Comparison of ENCODE assay signal across 14 cellular contexts in the genomic region with DNA sequence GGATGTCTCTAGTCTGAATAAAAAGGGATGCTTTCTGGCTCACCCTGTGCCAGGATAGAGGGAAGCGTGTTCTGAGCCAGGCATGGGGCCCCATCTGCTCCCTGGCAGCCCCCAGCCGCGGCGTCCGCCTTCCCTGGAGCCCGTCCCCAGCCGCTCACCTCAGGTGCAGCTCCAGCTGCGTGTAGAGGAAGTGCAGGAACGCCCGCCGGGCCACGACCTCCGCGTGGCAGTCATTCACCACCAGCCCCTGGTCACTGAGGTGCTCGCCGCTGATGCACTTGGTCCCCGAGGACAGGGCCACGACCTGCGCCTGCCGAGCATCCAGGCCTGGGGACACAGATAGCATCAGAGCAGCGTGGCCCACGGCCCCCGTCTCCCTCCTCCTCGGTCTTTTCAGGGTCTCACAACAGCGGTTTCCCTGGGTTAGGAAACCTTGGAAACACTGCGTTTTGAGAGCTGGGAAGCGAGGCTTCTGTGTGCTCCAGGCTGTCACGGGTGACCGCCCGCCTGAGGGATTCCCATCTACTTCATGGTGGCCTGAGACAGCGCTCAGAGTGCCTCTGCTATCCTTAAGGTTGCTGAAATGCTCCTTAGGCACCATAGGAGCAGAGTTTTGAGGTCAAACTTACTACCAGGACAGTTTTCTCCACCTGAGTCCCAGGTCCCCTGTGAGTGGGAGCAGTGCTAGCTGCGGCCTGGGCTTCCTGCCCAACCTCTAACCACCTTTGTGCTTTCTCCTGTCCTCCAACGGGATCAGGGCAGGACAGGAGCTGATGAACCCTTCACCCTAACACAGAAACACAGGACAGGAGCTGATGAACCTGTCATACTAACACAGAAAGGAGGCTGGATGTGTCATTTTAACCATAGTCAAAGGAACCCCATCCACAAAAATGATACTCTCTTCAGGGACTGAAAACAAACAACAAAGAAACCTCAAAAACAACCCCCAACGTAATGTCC.
"Had no signal": no experiment of that assay in that cellular context is flagged by ENCODE, and none has a peak within 500 bp of the region (broad histone marks: within the 10 kb centered on the region; RNA-seq: fewer than 3 reads in every experiment).

No MANE protein-coding gene starts in this region.

- H3K4me2 ChIP-seq: hepatocyte had no signal

- H3K4me3 ChIP-seq: cardiac muscle cell, hepatocyte, lower lobe of right lung, transverse colon had no signal

- H3K36me3 ChIP-seq: cardiac muscle cell, lower lobe of right lung, transverse colon had no signal

- H3K27me3 ChIP-seq: cardiac muscle cell had no signal

- H3K9me3 ChIP-seq: lower lobe of right lung, transverse colon had no signal

- H3K4me1 Mint-ChIP-seq: activated B cell treated with CpG ODN at 0.5 μM for 24 hours; activated T-helper 17 cell treated with anti-CD3 and anti-CD28 coated beads, Interleukin-2, amount 50 U/mL, for 72 hours had no signal

- ATAC-seq: activated T-helper 17 cell treated with anti-CD3 and anti-CD28 coated beads, Interleukin-2, amount 50 U/mL, for 72 hours; naive thymus-derived CD4-positive, alpha-beta T cell; T-helper 17 cell had no signal

- H3K27ac ChIP-seq: cardiac muscle cell, hepatocyte, lower lobe of right lung, transverse colon had no signal

- DNase-seq: activated B cell treated with CpG ODN at 0.5 μM for 24 hours; activated CD4-positive, alpha-beta T cell treated with anti-CD3 and anti-CD28 coated beads, Interleukin-2, amount 10 ng/mL, durations not matched to agents 7 days and 5 days; activated naive CD4-positive, alpha-beta T cell treated with anti-CD3 and anti-CD28 coated beads for 36 hours; activated T-cell treated with anti-CD3 and anti-CD28 coated beads for 4 hours; erythroblast; lower lobe of right lung; naive thymus-derived CD4-positive, alpha-beta T cell; stimulated activated CD4-positive, alpha-beta T cell treated with anti-CD3 and anti-CD28 coated beads, Interleukin-15, amount 100 ng/mL, for 24 hours; stimulated activated CD4-positive, alpha-beta T cell treated with anti-CD3 and anti-CD28 coated beads, Interleukin-4, amount 100 ng/mL, for 4 hours; T-helper 17 cell; transverse colon had no signal

- H3K4me1 ChIP-seq: lower lobe of right lung, transverse colon had no signal

- H3K9me3 Mint-ChIP-seq: activated B cell treated with CpG ODN at 0.5 μM for 24 hours; activated CD4-positive, alpha-beta T cell treated with anti-CD3 and anti-CD28 coated beads, Interleukin-2, amount 10 ng/mL, durations not matched to agents 7 days and 5 days; activated T-helper 17 cell treated with anti-CD3 and anti-CD28 coated beads, Interleukin-2, amount 50 U/mL, for 72 hours had no signal

- H3K4me3 Mint-ChIP-seq: activated B cell treated with CpG ODN at 0.5 μM for 24 hours; activated CD4-positive, alpha-beta T cell treated with anti-CD3 and anti-CD28 coated beads, Interleukin-2, amount 10 ng/mL, durations not matched to agents 7 days and 5 days; activated naive CD4-positive, alpha-beta T cell treated with anti-CD3 and anti-CD28 coated beads for 36 hours; activated T-helper 17 cell treated with anti-CD3 and anti-CD28 coated beads, Interleukin-2, amount 50 U/mL, for 72 hours; T-helper 17 cell had no signal

- H3K27ac Mint-ChIP-seq: activated B cell treated with CpG ODN at 0.5 μM for 24 hours; activated naive CD4-positive, alpha-beta T cell treated with anti-CD3 and anti-CD28 coated beads for 36 hours; activated T-helper 17 cell treated with anti-CD3 and anti-CD28 coated beads, Interleukin-2, amount 50 U/mL, for 72 hours; T-helper 17 cell had no signal
